12 cellular contexts compared by ENCODE assay signal in genomic region chr6:160013987-160014868, GRCh38. TPM values are rescaled to one million over a fixed set of nuclear protein-coding genes. Genes with fewer than 3 reads are reported as not detected.
DNase-seq lines count a peak whose midpoint lies in the region; ATAC-seq, FAIRE-seq and TF ChIP-seq lines count a peak whose summit lies in the region.
"Had no signal": no experiment of that assay in that cellular context is flagged by ENCODE, and none has a peak within 500 bp of the region (broad histone marks: within the 10 kb centered on the region; RNA-seq: fewer than 3 reads in every experiment).

No MANE protein-coding gene starts in this region.

- peaks cover 0 to 1% (median 0%) of the 10 kb centered on the region in 7 donors for H3K9me3 Mint-ChIP-seq in CD4-positive, CD25-positive, alpha-beta regulatory T cell
- no peaks in the 10 kb centered on the region for H3K9me3 Mint-ChIP-seq in T-helper 2 cell treated with Interferon-gamma antibody and Interleukin-4, amounts not matched to agents 5 μg/mL and 100 μg/mL, for 36 hours

- no peaks in the 10 kb centered on the region for H3K27me3 Mint-ChIP-seq in CD4-positive, CD25-positive, alpha-beta regulatory T cell
- H3K27me3 Mint-ChIP-seq in T-helper 2 cell treated with Interferon-gamma antibody and Interleukin-4, amounts not matched to agents 5 μg/mL and 100 μg/mL, for 36 hours (ENCODE audit: low read depth), result no peaks in the 10 kb centered on the region

- peak; percentile 33 for FAIRE-seq in GM12891 (lab: Jason Lieb, UNC)
- FAIRE-seq: endothelial cell of umbilical vein had no signal

- peaks cover 31% of the 10 kb centered on the region for H3K36me3 ChIP-seq in CD4-positive, CD25-positive, alpha-beta regulatory T cell (ENCODE audit: control insufficient read depth, insufficient read depth, low read length)

- H3K4me1 Mint-ChIP-seq in CD4-positive, CD25-positive, alpha-beta regulatory T cell, result peaks cover 39 to 58% (median 44%) of the 10 kb centered on the region in 4 donors
- H3K4me1 Mint-ChIP-seq in T-helper 2 cell treated with Interferon-gamma antibody and Interleukin-4, amounts not matched to agents 5 μg/mL and 100 μg/mL, for 36 hours (ENCODE audit: low read depth), result peaks cover 59% of the 10 kb centered on the region

- H3K36me3 Mint-ChIP-seq in CD4-positive, CD25-positive, alpha-beta regulatory T cell, result peaks cover 43% of the 10 kb centered on the region
- peaks cover 59% of the 10 kb centered on the region for H3K36me3 Mint-ChIP-seq in T-helper 2 cell treated with Interferon-gamma antibody and Interleukin-4, amounts not matched to agents 5 μg/mL and 100 μg/mL, for 36 hours (ENCODE audit: low read depth)

- peak in 2 of 3 donors; percentile 28 to 65 for DNase-seq in CD4-positive, CD25-positive, alpha-beta regulatory T cell
- no peak for DNase-seq in GM12891 (ENCODE audit: insufficient read length, low spot score)
- peak; percentile 18 for DNase-seq in T-helper 2 cell treated with Interferon-gamma antibody and Interleukin-4, amounts not matched to agents 5 μg/mL and 100 μg/mL, for 36 hours (ENCODE audit: low spot score)
- peak; percentile 59 for DNase-seq in kidney tubule cell (ENCODE audit: low spot score)
- no peak for DNase-seq in SKM-1 (lab: John Stamatoyannopoulos, UW; ENCODE audit: unreplicated experiment)
- no peak for DNase-seq in NCI-H1436 (lab: John Stamatoyannopoulos, UW)
- no peak for DNase-seq in GM10248 (ENCODE audit: extremely low spot score)
- DNase-seq in cerebellum (ENCODE audit: low spot score), result no peak
- DNase-seq: Calu3, HCEC 1CT, NCI-H2081 treated with DMSO at 0.1 percent for 48 hours had no signal

- peak overlapping the region; percentile 78 to 89 (median 85) for H3K27ac Mint-ChIP-seq in CD4-positive, CD25-positive, alpha-beta regulatory T cell
- H3K27ac Mint-ChIP-seq in T-helper 2 cell treated with Interferon-gamma antibody and Interleukin-4, amounts not matched to agents 5 μg/mL and 100 μg/mL, for 36 hours, result peak overlapping the region; percentile 93

- no peak for TF ChIP-seq POLR2A in GM12891 (IDR thresholded peaks at IDR 0.05; ENCODE audit: low read depth, low read length)

- POLR2A ChIA-PET in GM10248 (lab: Yijun Ruan, JAX), result no interaction called here

- no peak for TF ChIP-seq CTCF in GM10248 (IDR thresholded peaks at IDR 0.05; ENCODE audit: control extremely low read depth, extremely low read depth, low read depth, missing control alignments)

- H3K9me3 ChIP-seq in CD4-positive, CD25-positive, alpha-beta regulatory T cell (ENCODE audit: control insufficient read depth in 2 of 2, low read length in 2 of 2), result no peaks in the 10 kb centered on the region

- H3K27ac ChIP-seq in CD4-positive, CD25-positive, alpha-beta regulatory T cell (ENCODE audit: insufficient read depth, low read length, poor library complexity, severe bottlenecking), result peak overlapping the region; percentile 62

- peaks cover 41% of the 10 kb centered on the region for H3K4me1 ChIP-seq in CD4-positive, CD25-positive, alpha-beta regulatory T cell (ENCODE audit: control insufficient read depth, insufficient read depth, low read length, poor library complexity, severe bottlenecking)

- H3K4me3 ChIP-seq in CD4-positive, CD25-positive, alpha-beta regulatory T cell (ENCODE audit: low read depth, low read length), result peak overlapping the region; percentile 75

- ATAC-seq in CD4-positive, CD25-positive, alpha-beta regulatory T cell (ENCODE audit: low read depth in 2 of 2), result peak; percentile 54 to 59

- CTCF ChIA-PET in GM10248 (lab: Yijun Ruan, JAX), result interaction anchor here (1.2 to 1.7 kb wide), 3 partner anchors 9 to 21 kb away, joined by 3 to 5 read pairs (median 3); no protein-coding TSS in a partner anchor

- no peaks in the 10 kb centered on the region for H3K27me3 ChIP-seq in CD4-positive, CD25-positive, alpha-beta regulatory T cell (ENCODE audit: control insufficient read depth, insufficient read depth, low read length)

- peak overlapping the region; percentile 65 to 83 (median 81) for H3K4me3 Mint-ChIP-seq in CD4-positive, CD25-positive, alpha-beta regulatory T cell
- H3K4me3 Mint-ChIP-seq in T-helper 2 cell treated with Interferon-gamma antibody and Interleukin-4, amounts not matched to agents 5 μg/mL and 100 μg/mL, for 36 hours, result peak overlapping the region; percentile 64

TF ChIP-seq in GM12891, 5 proteins besides CTCF, POLR2A, EP300 and RAD21:
- TF ChIP-seq SPI1 (IDR thresholded peaks at IDR 0.05; ENCODE audit: low read depth, low read length), result 0 out of 2 replicates have a peak, but pooled peaks have one; percentile 8
- no peak for TF ChIP-seq TAF1 (IDR thresholded peaks at IDR 0.05; ENCODE audit: low read depth, low read length)
TF ChIP-seq in GM12891: peak in this region for 1.

RNA-seq across cellular contexts. Expression of gene IGF2R, which starts 45.3 kb away (rescaled TPM):
- total RNA-seq in CD4-positive, CD25-positive, alpha-beta regulatory T cell, result 71.2 TPM
- 10 to 100 TPM in 2 of 4 donors, 1 to 10 TPM in 2; 8.8 to 13.4 (median 9.8) TPM for polyA plus RNA-seq in CD4-positive, CD25-positive, alpha-beta regulatory T cell
- polyA plus RNA-seq in GM12891 (2012; ENCODE audit: low read depth, missing spikeins), result 19.8 TPM
- total RNA-seq in cerebellum, result 54.4 TPM

Comparison
In these comparisons a context has a peak if more than half of its experiments do, and no peak if none do; other contexts are left out.
1. DNase-seq: peak in CD4-positive, CD25-positive, alpha-beta regulatory T cell (2 of 3), T-helper 2 cell treated with Interferon-gamma antibody and Interleukin-4, amounts not matched to agents 5 μg/mL and 100 μg/mL, for 36 hours (single experiment) and kidney tubule cell (single experiment); none in GM12891 (single experiment), SKM-1 (single experiment), NCI-H1436 (single experiment), GM10248 (single experiment) and cerebellum (single experiment).